9 cellular contexts compared by ENCODE assay signal in the genomic region with DNA sequence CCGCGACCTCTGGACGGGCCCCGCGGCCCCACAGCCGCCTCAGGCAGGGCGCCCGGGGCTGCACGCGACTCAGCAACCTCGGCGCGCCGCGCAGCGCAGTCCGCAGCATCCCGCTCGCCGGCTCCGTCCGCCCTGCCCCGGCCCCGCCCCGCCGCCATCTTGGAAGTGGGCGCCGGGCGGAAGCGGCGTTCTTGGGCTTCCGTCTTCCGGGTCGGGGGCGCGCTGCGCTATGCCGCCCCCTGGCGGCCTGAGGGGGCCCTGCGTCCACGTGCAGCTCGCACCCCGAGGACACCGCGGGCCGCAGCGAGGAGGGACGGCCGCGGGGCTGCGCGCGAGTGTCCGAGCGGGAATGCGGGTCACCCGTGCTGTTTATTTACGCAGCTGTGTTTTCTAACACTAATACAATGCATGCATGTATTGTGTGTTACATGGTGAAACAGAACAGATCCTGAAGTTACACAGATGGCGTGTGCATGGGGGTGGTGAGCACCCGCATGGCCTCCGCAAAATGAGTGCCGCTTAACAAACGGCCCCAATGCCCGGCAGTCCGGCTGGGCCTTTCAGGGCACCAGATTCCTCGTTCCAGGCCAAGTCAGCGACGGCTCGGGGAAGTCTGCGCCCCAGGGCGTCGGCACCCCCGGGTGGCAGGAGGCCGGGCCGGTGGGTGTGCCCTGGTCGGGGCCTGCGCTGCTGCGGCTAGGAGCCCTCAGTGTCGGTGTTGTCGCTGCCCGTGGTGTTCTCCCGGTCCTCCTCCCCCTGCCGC. TPM values are rescaled to one million over a fixed set of nuclear protein-coding genes. Genes with fewer than 3 reads are reported as not detected.
DNase-seq lines count a peak whose midpoint lies in the region; ATAC-seq, FAIRE-seq and TF ChIP-seq lines count a peak whose summit lies in the region.
"Had no signal": no experiment of that assay in that cellular context is flagged by ENCODE, and none has a peak within 500 bp of the region (broad histone marks: within the 10 kb centered on the region; RNA-seq: fewer than 3 reads in every experiment).

Gene DNLZ, minus strand, starts transcription at position 139 of the 763 bp plus-strand sequence. Its CDS starts 30 bp downstream, at position 109.

- no peaks in the 10 kb centered on the region for H3K27me3 Mint-ChIP-seq in central memory CD8-positive, alpha-beta T cell

- no peaks in the 10 kb centered on the region for H3K9me3 ChIP-seq in kidney (ENCODE audit: control insufficient read depth in 1 of 2, low read length in 2 of 2)

- ATAC-seq in GM18868 (IDR thresholded peaks at IDR 0.05; ENCODE audit: unreplicated experiment) (peak; percentile 57), HG03097 (IDR thresholded peaks at IDR 0.05; ENCODE audit: low FRiP score, unreplicated experiment) (peak; percentile 53)
- ATAC-seq in activated CD4-positive, CD25-positive, alpha-beta regulatory T cell treated with anti-CD3 and anti-CD28 coated beads, Interleukin-2, amount 50 U/mL, for 24 hours: peak; percentile 80 to 81
- ATAC-seq in central memory CD8-positive, alpha-beta T cell (replicated peaks; ENCODE audit: extremely low read depth, poor library complexity, severe bottlenecking): peak; percentile 87

- FAIRE-seq in kidney (lab: Jason Lieb, UNC): no peak
- FAIRE-seq: colon had no signal

- intact Hi-C loops in kidney (cut with DNase I): no loop called here

- peak within 1 kb of the TSS; percentile 74 for H3K4me3 ChIP-seq in AG09309 (ENCODE audit: control insufficient read depth, low read depth, low read length)
- H3K4me3 ChIP-seq in kidney (ENCODE audit: low read length in 2 of 2): peak within 1 kb of the TSS in 1 of 2 donors; percentile 55

- no peak within 1 kb of the TSS for H3K27ac Mint-ChIP-seq in central memory CD8-positive, alpha-beta T cell (ENCODE audit: low read depth)

- DNase-seq in AG09309 (ENCODE audit: low read depth) (no peak), NCI-H2227 (lab: John Stamatoyannopoulos, UW; ENCODE audit: unreplicated experiment) (peak; percentile 90), kidney (peak; percentile 95)
- peak; percentile 73 to 82 for DNase-seq in central memory CD8-positive, alpha-beta T cell (ENCODE audit: low spot score in 2 of 2)
- DNase-seq in stimulated activated CD4-positive, alpha-beta T cell treated with anti-CD3 and anti-CD28 coated beads, Interleukin-15, amount 100 ng/mL, for 48 hours (ENCODE audit: low read depth in 2 of 2): peak; percentile 72 to 81

- peaks cover 5% of the 10 kb centered on the region for H3K4me1 Mint-ChIP-seq in central memory CD8-positive, alpha-beta T cell

- no peaks in the 10 kb centered on the region for H3K36me3 ChIP-seq in kidney (ENCODE audit: control insufficient read depth in 1 of 2, insufficient read depth in 2 of 2, low read length in 2 of 2)

- peak within 1 kb of the TSS; percentile 67 to 69 for H3K27ac ChIP-seq in kidney (ENCODE audit: low read depth in 2 of 2, low read length in 2 of 2)

- TF ChIP-seq CTCF in AG09309 (IDR thresholded peaks at IDR 0.05; ENCODE audit: control insufficient read depth, insufficient read depth, low read depth, low read length, missing control alignments): peak; percentile 72
- peak; percentile 98 for TF ChIP-seq CTCF in kidney (IDR thresholded peaks at IDR 0.05; ENCODE audit: borderline replicate concordance, extremely low read depth, insufficient read depth)

- H3K9ac ChIP-seq in kidney (ENCODE audit: low read length in 2 of 2): no peak within 1 kb of the TSS

- H3K4me1 ChIP-seq in kidney (ENCODE audit: control insufficient read depth in 1 of 2, insufficient read depth in 1 of 2, low read depth in 1 of 2, low read length in 2 of 2): peaks cover 0 to 10% of the 10 kb centered on the region in 2 donors

- no peaks in the 10 kb centered on the region for H3K9me3 Mint-ChIP-seq in central memory CD8-positive, alpha-beta T cell

- H3K4me3 Mint-ChIP-seq in central memory CD8-positive, alpha-beta T cell: peak within 1 kb of the TSS; percentile 74

- H3K36me3 Mint-ChIP-seq in central memory CD8-positive, alpha-beta T cell (ENCODE audit: insufficient read depth): peaks cover 8% of the 10 kb centered on the region

RNA-seq across cellular contexts. Expression of gene DNLZ, which starts in this region (rescaled TPM):
- 22.1 TPM for total RNA-seq in kidney
- 30.4 TPM for polyA plus RNA-seq in kidney (ENCODE audit: insufficient read depth, low read depth, low replicate concordance)
